12 cellular contexts compared by ENCODE assay signal in genomic region chr17:51869387-51869786, GRCh38.
DNase-seq lines count a peak whose midpoint lies in the region; ATAC-seq and TF ChIP-seq lines count a peak whose summit lies in the region.
"Had no signal": no experiment of that assay in that cellular context is flagged by ENCODE, and none has a peak within 500 bp of the region (broad histone marks: within the 10 kb centered on the region; RNA-seq: fewer than 3 reads in every experiment).

No MANE protein-coding gene starts in this region.

- intact Hi-C loops in stomach (cut with DNase I; ENCODE audit: low total_unique reads) = no loop called here

- H3K4me3 ChIP-seq in stomach = no peak overlapping the region
- H3K4me3 ChIP-seq: esophagus squamous epithelium, lung, right atrium auricular region had no signal

- CTCF ChIA-PET in activated CD8-positive, alpha-beta T cell treated with anti-CD3 and anti-CD28 coated beads, Interleukin-2, amount 10 ng/mL, durations not matched to agents 7 days and 5 days (lab: Charles Lee) = no interaction called here

- in situ Hi-C loops in GM13976 (cut with MboI; ENCODE audit: low sequenced_read_pairs, unreplicated experiment) = no loop called here

- no peaks in the 10 kb centered on the region for H3K9me3 Mint-ChIP-seq in activated CD8-positive, alpha-beta T cell treated with anti-CD3 and anti-CD28 coated beads, Interleukin-2, amount 10 ng/mL, durations not matched to agents 7 days and 5 days (ENCODE audit: insufficient read depth)

- TF ChIP-seq EP300 in stomach (IDR thresholded peaks at IDR 0.05) = no peak

- peak; percentile 6 for DNase-seq in GM13976 (ENCODE audit: low spot score)
- peak; percentile 12 for DNase-seq in KG1 (lab: John Stamatoyannopoulos, UW)
- DNase-seq in activated CD8-positive, alpha-beta T cell treated with anti-CD3 and anti-CD28 coated beads, Interleukin-2, amount 10 ng/mL, durations not matched to agents 7 days and 5 days = peak; percentile 39
- peak; percentile 81 for DNase-seq in left kidney (ENCODE audit: low read depth, low spot score)
- no peak for DNase-seq in central memory CD4-positive, alpha-beta T cell
- no peak for DNase-seq in stomach
- DNase-seq in NCI-H774 (lab: John Stamatoyannopoulos, UW) = no peak
- DNase-seq: activated CD8-positive, alpha-beta memory T cell treated with anti-CD3 and anti-CD28 coated beads, Interleukin-2, amount 50 U/mL, for 48 hours; esophagus squamous epithelium had no signal

- no peaks in the 10 kb centered on the region for H3K36me3 Mint-ChIP-seq in activated CD8-positive, alpha-beta T cell treated with anti-CD3 and anti-CD28 coated beads, Interleukin-2, amount 10 ng/mL, durations not matched to agents 7 days and 5 days (ENCODE audit: low read depth)

- H3K4me1 ChIP-seq in stomach = no peaks in the 10 kb centered on the region
- H3K4me1 ChIP-seq: esophagus squamous epithelium, right atrium auricular region had no signal

- no peaks in the 10 kb centered on the region for H3K4me1 Mint-ChIP-seq in activated CD8-positive, alpha-beta T cell treated with anti-CD3 and anti-CD28 coated beads, Interleukin-2, amount 10 ng/mL, durations not matched to agents 7 days and 5 days (ENCODE audit: low read depth)

- no peaks in the 10 kb centered on the region for H3K27me3 ChIP-seq in stomach
- H3K27me3 ChIP-seq: esophagus squamous epithelium, right atrium auricular region had no signal

- POLR2A ChIA-PET in activated CD8-positive, alpha-beta T cell treated with anti-CD3 and anti-CD28 coated beads, Interleukin-2, amount 10 ng/mL, durations not matched to agents 7 days and 5 days (lab: Charles Lee) = no interaction called here

- H3K27ac Mint-ChIP-seq in activated CD8-positive, alpha-beta T cell treated with anti-CD3 and anti-CD28 coated beads, Interleukin-2, amount 10 ng/mL, durations not matched to agents 7 days and 5 days = no peak overlapping the region

- H3K27ac ChIP-seq in stomach = no peak overlapping the region
- H3K27ac ChIP-seq: esophagus squamous epithelium, right atrium auricular region had no signal

- H3K27me3 Mint-ChIP-seq in activated CD8-positive, alpha-beta T cell treated with anti-CD3 and anti-CD28 coated beads, Interleukin-2, amount 10 ng/mL, durations not matched to agents 7 days and 5 days (ENCODE audit: low read depth) = no peaks in the 10 kb centered on the region

- H3K36me3 ChIP-seq in stomach = no peaks in the 10 kb centered on the region
- H3K36me3 ChIP-seq: esophagus squamous epithelium, right atrium auricular region had no signal

- TF ChIP-seq POLR2A in stomach (IDR thresholded peaks at IDR 0.05) = no peak

- TF ChIP-seq CTCF in GM13976 (IDR thresholded peaks at IDR 0.05; ENCODE audit: borderline replicate concordance, control extremely low read depth, extremely low read depth, insufficient read depth, missing control alignments) (no peak), stomach (IDR thresholded peaks at IDR 0.05) (no peak)

- WGBS in stomach, 5 donors = 0 to 7% (median 6%) methylated on average over 2 of the region's 2 CpGs

- no peaks in the 10 kb centered on the region for H3K9me3 ChIP-seq in stomach
- H3K9me3 ChIP-seq: esophagus squamous epithelium, right atrium auricular region had no signal

- no peak overlapping the region for H3K4me3 Mint-ChIP-seq in activated CD8-positive, alpha-beta T cell treated with anti-CD3 and anti-CD28 coated beads, Interleukin-2, amount 10 ng/mL, durations not matched to agents 7 days and 5 days

- ATAC-seq in activated CD8-positive, alpha-beta T cell treated with anti-CD3 and anti-CD28 coated beads, Interleukin-2, amount 10 ng/mL, durations not matched to agents 7 days and 5 days = no peak
- ATAC-seq in HG03159 (IDR thresholded peaks at IDR 0.05; ENCODE audit: unreplicated experiment) = no peak

Comparison
In these comparisons a context has a peak if more than half of its experiments do, and no peak if none do; other contexts are left out.
1. DNase-seq: peak in GM13976 (single experiment), KG1 (single experiment), activated CD8-positive, alpha-beta T cell treated with anti-CD3 and anti-CD28 coated beads, Interleukin-2, amount 10 ng/mL, durations not matched to agents 7 days and 5 days (single experiment) and left kidney (single experiment); none in central memory CD4-positive, alpha-beta T cell (single experiment), stomach (single experiment) and NCI-H774 (single experiment).